In the genomic region with DNA sequence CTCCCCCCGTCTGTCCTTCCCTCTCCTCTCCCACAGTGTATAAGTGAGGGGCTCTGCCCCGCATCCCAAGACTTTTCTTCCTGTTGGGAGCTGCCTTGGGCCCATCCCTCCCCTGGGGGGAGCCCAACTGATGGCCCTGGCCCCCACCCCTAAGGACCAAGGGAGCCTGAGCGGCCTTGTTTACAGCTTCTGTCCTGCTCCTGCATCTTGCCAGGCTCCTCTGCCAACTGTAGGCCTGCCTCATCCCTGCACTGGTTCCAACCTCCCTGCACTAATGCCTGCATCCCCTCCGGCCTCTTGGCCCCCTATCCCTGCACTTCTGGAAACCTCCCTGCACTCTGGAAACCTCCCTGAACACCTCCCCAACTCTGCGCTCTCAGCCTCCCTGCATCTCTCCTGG, we compare ENCODE assay signal across 10 cellular contexts. TPM values are rescaled to one million over a fixed set of nuclear protein-coding genes. Genes with fewer than 3 reads are reported as not detected.
DNase-seq lines count a peak whose midpoint lies in the region; ATAC-seq and TF ChIP-seq lines count a peak whose summit lies in the region.
"Had no signal": no experiment of that assay in that cellular context is flagged by ENCODE, and none has a peak within 500 bp of the region (broad histone marks: within the 10 kb centered on the region; RNA-seq: fewer than 3 reads in every experiment).

No MANE protein-coding gene starts in this region.

- H3K9ac ChIP-seq in ES-I3 (ENCODE audit: low read depth, low read length) (peak overlapping the region; percentile 96; the same call in 1 of the 2 replicates), fibroblast of lung (ENCODE audit: insufficient read depth, low read length) (no peak overlapping the region)

- no peak for ATAC-seq in gastrocnemius medialis
- no peak for ATAC-seq in GM19467 (IDR thresholded peaks at IDR 0.05; ENCODE audit: unreplicated experiment)
- no peak for ATAC-seq in HG02885 (IDR thresholded peaks at IDR 0.05; ENCODE audit: poor library complexity, unreplicated experiment)

- intact Hi-C loops in gastrocnemius medialis (cut with DNase I; ENCODE audit: low total_unique reads) = loop anchor here (5.0 to 10.0 kb wide), 2 partner anchors 163 to 710 kb away; a partner anchor contains a TSS

- peak overlapping the region; percentile 95 for H3K4me2 ChIP-seq in fibroblast of lung (ENCODE audit: extremely low read depth, insufficient read depth, low read length)

- H3K4me1 ChIP-seq in ES-I3 (ENCODE audit: insufficient read depth, low read length) (peaks cover 9% of the 10 kb centered on the region; the same call in 1 of the 2 replicates), fibroblast of lung (ENCODE audit: control insufficient read depth, extremely low read depth, insufficient read depth, low read length) (peaks cover 39% of the 10 kb centered on the region), gastrocnemius medialis (peaks cover 44 to 54% of the 10 kb centered on the region in 2 donors)

- H3K36me3 ChIP-seq in ES-I3 (ENCODE audit: insufficient read depth, low read length) (0 out of 2 replicates have a peak, but pooled peaks cover 3% of the 10 kb centered on the region), fibroblast of lung (ENCODE audit: control insufficient read depth, insufficient read depth, low read length) (peaks cover 8% of the 10 kb centered on the region), gastrocnemius medialis (peaks cover 0 to 13% of the 10 kb centered on the region in 2 donors)

- TF ChIP-seq CTCF in RWPE1 (conservative IDR thresholded peaks at IDR 0.05; ENCODE audit: low read depth) (no peak), fibroblast of lung (conservative IDR thresholded peaks at IDR 0.05 in 1 of 2, IDR thresholded peaks at IDR 0.05 in 1 of 2; ENCODE audit: low read depth in 1 of 2, low read length in 2 of 2) (no peak), gastrocnemius medialis (IDR thresholded peaks at IDR 0.05 in 4 of 5, conservative IDR thresholded peaks at IDR 0.05 in 1 of 5) (no peak)

- no peak for TF ChIP-seq POLR2A in gastrocnemius medialis (IDR thresholded peaks at IDR 0.05)

- H3K27me3 ChIP-seq in fibroblast of lung (ENCODE audit: control insufficient read depth, insufficient read depth, low read length) (no peaks in the 10 kb centered on the region), gastrocnemius medialis (no peaks in the 10 kb centered on the region)

- DNase-seq in RWPE1 (ENCODE audit: low spot score) (no peak), fibroblast of lung (ENCODE audit: low read depth in 2 of 2) (no peak), gastrocnemius medialis (no peak), NCI-H2029 (lab: John Stamatoyannopoulos, UW) (no peak), COLO829 (ENCODE audit: low spot score) (no peak)
- DNase-seq: GOT3, Kasumi-1 had no signal

- H3K27ac ChIP-seq in RWPE1 = peak overlapping the region; percentile 99
- H3K27ac ChIP-seq in fibroblast of lung (ENCODE audit: insufficient read depth, low read length) = no peak overlapping the region
- H3K27ac ChIP-seq in gastrocnemius medialis = peak overlapping the region; percentile 91 to 99 (median 95)

- in situ Hi-C loops in gastrocnemius medialis (cut with MboI; ENCODE audit: low sequenced_read_pairs in 4 of 4) = no loop called here

- no peak overlapping the region for H2AFZ ChIP-seq in fibroblast of lung (ENCODE audit: low read length)

- peak overlapping the region in 2 of 4 experiments; percentile 82 to 89 for H3K4me3 ChIP-seq in fibroblast of lung (replicated peaks in 1 of 4; ENCODE audit: control extremely low read depth in 1 of 4, insufficient read depth in 1 of 4, low read depth in 3 of 4, low read length in 4 of 4)
- no peak overlapping the region for H3K4me3 ChIP-seq in gastrocnemius medialis

- H3K9me3 ChIP-seq in ES-I3 (ENCODE audit: control insufficient read depth, insufficient read depth, low read length) = no peaks in the 10 kb centered on the region
- no peaks in the 10 kb centered on the region for H3K9me3 ChIP-seq in fibroblast of lung (ENCODE audit: control insufficient read depth, insufficient read depth, low read depth, low read length)
- H3K9me3 ChIP-seq in gastrocnemius medialis = no peaks in the 10 kb centered on the region

- POLR2A ChIA-PET in RWPE1 (lab: Yijun Ruan, JAX; ENCODE audit: low non-redundant PET) = interaction anchor here (3.1 kb wide), 1 partner anchor 8 kb away, joined by 10 read pairs; a partner anchor contains a TSS

- peaks cover 35% of the 10 kb centered on the region for H3K79me2 ChIP-seq in fibroblast of lung (ENCODE audit: control insufficient read depth, insufficient read depth, low read length)

- no peaks in the 10 kb centered on the region for H4K20me1 ChIP-seq in fibroblast of lung (ENCODE audit: control insufficient read depth, extremely low read depth, insufficient read depth, low read length)

- CTCF ChIA-PET in RWPE1 (lab: Yijun Ruan, JAX) = interaction anchor here (0.6 kb wide), 3 partner anchors 89 to 763 kb away, joined by 3 read pairs; no protein-coding TSS in a partner anchor

RNA-seq across cellular contexts. Expression of a gene that starts 1.4 kb away (rescaled TPM):
- total RNA-seq in fibroblast of lung (10.7 and 12.1 TPM in 2 replicates), gastrocnemius medialis (10 to 100 TPM; 15.5 to 29.2 (median 21.7) TPM)
- 10.0 and 16.2 TPM in 2 replicates for polyA plus RNA-seq in fibroblast of lung
- polyA plus RNA-seq in fibroblast of lung (2012) = 12.3 and 19.5 TPM in 2 replicates
- 1.2 and 1.7 TPM in 2 replicates for polyA minus RNA-seq in fibroblast of lung (ENCODE audit: low replicate concordance)

RNA-seq across cellular contexts. Expression of a gene that starts 2.6 kb away (rescaled TPM):
- 2.1 TPM in 2 replicates for total RNA-seq in fibroblast of lung
- polyA plus RNA-seq in fibroblast of lung = 1.3 and 2.9 TPM in 2 replicates
- 1.9 and 3.1 TPM in 2 replicates for polyA plus RNA-seq in fibroblast of lung (2012)
- 5.5 and 5.9 TPM in 2 replicates for polyA minus RNA-seq in fibroblast of lung (ENCODE audit: low replicate concordance)
- 1 to 10 TPM in 1 of 4 donors, not detected in 3; 3.5 TPM for total RNA-seq in gastrocnemius medialis

RNA-seq across cellular contexts. Expression of a gene that starts 5.7 kb away (rescaled TPM):
- total RNA-seq in fibroblast of lung (336 and 518 TPM in 2 replicates), gastrocnemius medialis (10 to 100 TPM; 40.3 to 77.5 (median 47.6) TPM)
- polyA plus RNA-seq in fibroblast of lung = 208 and 214 TPM in 2 replicates
- 336 and 399 TPM in 2 replicates for polyA plus RNA-seq in fibroblast of lung (2012)
- polyA minus RNA-seq in fibroblast of lung (ENCODE audit: low replicate concordance) = 1,738 and 1,898 TPM in 2 replicates

RNA-seq across cellular contexts. Expression of a gene that starts 8.3 kb away (rescaled TPM):
- total RNA-seq in fibroblast of lung = 131 and 136 TPM in 2 replicates
- 68.1 and 96.6 TPM in 2 replicates for polyA plus RNA-seq in fibroblast of lung
- polyA plus RNA-seq in fibroblast of lung (2012) = 153 and 184 TPM in 2 replicates
- 269 and 515 TPM in 2 replicates for polyA minus RNA-seq in fibroblast of lung (ENCODE audit: low replicate concordance)
- 100 to 1,000 TPM in 2 of 4 donors, 10 to 100 TPM in 2; 68.7 to 145 (median 96.4) TPM for total RNA-seq in gastrocnemius medialis

RNA-seq across cellular contexts. Expression of a gene that starts 24.0 kb away (rescaled TPM):
- total RNA-seq in fibroblast of lung = 4.4 and 17.7 TPM in 2 replicates
- polyA plus RNA-seq in fibroblast of lung = 12.3 and 43.3 TPM in 2 replicates
- polyA plus RNA-seq in fibroblast of lung (2012) = 15.3 and 41.2 TPM in 2 replicates
- 24.0 and 72.1 TPM in 2 replicates for polyA minus RNA-seq in fibroblast of lung (ENCODE audit: low replicate concordance)
- 10 to 100 TPM in 3 of 4 donors, 1 to 10 TPM in 1; 9.0 to 13.9 (median 12.8) TPM for total RNA-seq in gastrocnemius medialis
